ENCODE assay signal across 26 cellular contexts in the genomic region with DNA sequence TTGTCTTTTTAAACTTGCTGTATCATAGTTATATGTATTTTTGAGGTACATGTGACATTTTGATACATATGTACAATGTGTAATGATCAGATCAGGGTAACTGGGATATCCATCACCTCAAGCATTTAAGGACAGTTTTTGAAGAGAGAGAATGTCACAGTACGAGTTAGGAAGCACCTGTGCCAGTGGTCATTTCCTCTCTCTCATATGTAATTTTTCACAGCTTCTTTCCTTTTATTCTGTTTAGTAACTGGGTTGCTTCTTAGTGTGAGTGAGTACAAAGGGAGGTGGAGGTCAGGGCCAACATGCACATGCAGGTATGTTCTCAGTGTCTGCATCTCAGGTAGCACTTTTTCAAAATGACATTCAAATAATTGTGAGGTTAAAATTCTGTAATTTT. TPM values are rescaled to one million over a fixed set of nuclear protein-coding genes. Genes with fewer than 3 reads are reported as not detected.
DNase-seq lines count a peak whose midpoint lies in the region; ATAC-seq and TF ChIP-seq lines count a peak whose summit lies in the region.
"Had no signal": no experiment of that assay in that cellular context is flagged by ENCODE, and none has a peak within 500 bp of the region (broad histone marks: within the 10 kb centered on the region; RNA-seq: fewer than 3 reads in every experiment).

No MANE protein-coding gene starts in this region.

- no peak overlapping the region for H2BK15ac ChIP-seq in neuronal stem cell (ENCODE audit: low read length)

- H3K4me3 ChIP-seq in Loucy (ENCODE audit: low read length, poor library complexity, severe bottlenecking) = peak overlapping the region; percentile 15
- no peak overlapping the region for H3K4me3 ChIP-seq in neuronal stem cell (ENCODE audit: low read length in 2 of 2)
- H3K4me3 ChIP-seq: heart right ventricle, lower lobe of right lung, ovary, SJSA1, transverse colon had no signal

- no peak overlapping the region for H2BK120ac ChIP-seq in neuronal stem cell (ENCODE audit: low read depth, low read length)

- peak overlapping the region; percentile 32 for H3K27ac Mint-ChIP-seq in activated naive CD8-positive, alpha-beta T cell treated with anti-CD3 and anti-CD28 coated beads for 36 hours
- peak overlapping the region; percentile 99 for H3K27ac Mint-ChIP-seq in stimulated activated memory B cell treated with anti-CD40 and anti-IgM and Interleukin-4, amounts not matched to agents 10 μg/mL and 1 μg/mL and 100 μg/mL, for 72 hours
- H3K27ac Mint-ChIP-seq: activated CD4-positive, alpha-beta memory T cell treated with anti-CD3 and anti-CD28 coated beads for 36 hours; nephron had no signal

- no peak for ATAC-seq in stimulated activated memory B cell treated with anti-CD40 and anti-IgM and Interleukin-4, amounts not matched to agents 10 μg/mL and 1 μg/mL and 100 μg/mL, for 72 hours
- no peak for ATAC-seq in HG03521 (IDR thresholded peaks at IDR 0.05; ENCODE audit: unreplicated experiment)
- ATAC-seq: heart right ventricle, lower lobe of right lung had no signal

- no peak for TF ChIP-seq CTCF in Loucy (conservative IDR thresholded peaks at IDR 0.05; ENCODE audit: low read length)

- no CpG with 5 or more reads among the region's 1 CpG for WGBS in neuronal stem cell (ENCODE audit: extremely low coverage in 2 of 2, insufficient read length in 2 of 2, insufficient replicate concordance in 1 of 2), 2 donors

- peak; percentile 40 for DNase-seq in GF-D8 (lab: John Stamatoyannopoulos, UW)
- no peak for DNase-seq in activated naive CD8-positive, alpha-beta T cell treated with anti-CD3 and anti-CD28 coated beads for 36 hours
- DNase-seq in neuronal stem cell (ENCODE audit: low spot score) = no peak
- no peak for DNase-seq in cortex of kidney (lab: John Stamatoyannopoulos, UW)
- DNase-seq: activated CD4-positive, alpha-beta memory T cell treated with anti-CD3 and anti-CD28 coated beads for 36 hours; activated CD8-positive, alpha-beta memory T cell treated with anti-CD3 and anti-CD28 coated beads, Interleukin-2, amount 50 U/mL, for 48 hours; activated naive CD4-positive, alpha-beta T cell treated with anti-CD3 and anti-CD28 coated beads, Interleukin-2, amount 50 U/mL, for 16 hours; Calu3; DMS79 treated with DMSO at 0.1 percent for 48 hours; foreskin melanocyte; heart right ventricle; Kasumi-1; lower lobe of right lung; NCI-H146; NCI-H446 treated with DMSO at 0.1 percent for 48 hours; ovary; stimulated activated CD4-positive, alpha-beta T cell treated with anti-CD3 and anti-CD28 coated beads, Interleukin-15, amount 100 ng/mL, for 24 hours; stimulated activated CD4-positive, alpha-beta T cell treated with anti-CD3 and anti-CD28 coated beads, Interleukin-4, amount 100 ng/mL, for 4 hours; transverse colon had no signal

- peaks cover 6% of the 10 kb centered on the region; the same call in 1 of the 2 replicates for H3F3A ChIP-seq in Loucy (ENCODE audit: low read depth)

- no peak overlapping the region for H4K8ac ChIP-seq in neuronal stem cell (ENCODE audit: low read depth, low read length)

- H3K9me3 Mint-ChIP-seq in activated naive CD8-positive, alpha-beta T cell treated with anti-CD3 and anti-CD28 coated beads for 36 hours = peaks cover 3% of the 10 kb centered on the region
- H3K9me3 Mint-ChIP-seq in stimulated activated memory B cell treated with anti-CD40 and anti-IgM and Interleukin-4, amounts not matched to agents 10 μg/mL and 1 μg/mL and 100 μg/mL, for 72 hours = no peaks in the 10 kb centered on the region

- H3K4me1 ChIP-seq in Loucy (ENCODE audit: insufficient read depth, low read length, poor library complexity, severe bottlenecking) (peaks cover 20% of the 10 kb centered on the region), neuronal stem cell (ENCODE audit: control insufficient read depth in 2 of 2, insufficient read depth in 1 of 2, low read depth in 1 of 2, low read length in 2 of 2) (no peaks in the 10 kb centered on the region)
- H3K4me1 ChIP-seq: SJSA1, transverse colon had no signal

- no peaks in the 10 kb centered on the region for H3K27me3 Mint-ChIP-seq in activated naive CD8-positive, alpha-beta T cell treated with anti-CD3 and anti-CD28 coated beads for 36 hours
- H3K27me3 Mint-ChIP-seq in stimulated activated memory B cell treated with anti-CD40 and anti-IgM and Interleukin-4, amounts not matched to agents 10 μg/mL and 1 μg/mL and 100 μg/mL, for 72 hours = no peaks in the 10 kb centered on the region
- H3K27me3 Mint-ChIP-seq: activated CD4-positive, alpha-beta memory T cell treated with anti-CD3 and anti-CD28 coated beads for 36 hours had no signal

- no peak overlapping the region for H3K18ac ChIP-seq in neuronal stem cell (ENCODE audit: low read length)

- H3K9ac ChIP-seq in Loucy (ENCODE audit: low read depth, low read length, poor library complexity, severe bottlenecking) (no peak overlapping the region), neuronal stem cell (ENCODE audit: low read depth, low read length, poor library complexity) (no peak overlapping the region)

- H2BK12ac ChIP-seq in neuronal stem cell (ENCODE audit: low read length) = no peak overlapping the region

- H3K79me1 ChIP-seq in neuronal stem cell (ENCODE audit: low read depth, low read length) = no peaks in the 10 kb centered on the region

- no peak overlapping the region for H2AK5ac ChIP-seq in neuronal stem cell (ENCODE audit: low read depth, low read length)

- H3K4me1 Mint-ChIP-seq in activated naive CD8-positive, alpha-beta T cell treated with anti-CD3 and anti-CD28 coated beads for 36 hours = peaks cover 24% of the 10 kb centered on the region
- peaks cover 71% of the 10 kb centered on the region for H3K4me1 Mint-ChIP-seq in stimulated activated memory B cell treated with anti-CD40 and anti-IgM and Interleukin-4, amounts not matched to agents 10 μg/mL and 1 μg/mL and 100 μg/mL, for 72 hours
- H3K4me1 Mint-ChIP-seq: nephron had no signal

- H3K36me3 ChIP-seq in Loucy (ENCODE audit: insufficient read depth, low read length) (no peaks in the 10 kb centered on the region), neuronal stem cell (replicated peaks in 1 of 2; ENCODE audit: control insufficient read depth in 2 of 2, insufficient read depth in 2 of 2, low read length in 2 of 2) (no peaks in the 10 kb centered on the region)
- H3K36me3 ChIP-seq: heart right ventricle, lower lobe of right lung, ovary, SJSA1, transverse colon had no signal

- no peak overlapping the region for H3K4ac ChIP-seq in neuronal stem cell (ENCODE audit: low read length)

- H3K4me3 Mint-ChIP-seq in activated naive CD8-positive, alpha-beta T cell treated with anti-CD3 and anti-CD28 coated beads for 36 hours = no peak overlapping the region
- no peak overlapping the region for H3K4me3 Mint-ChIP-seq in stimulated activated memory B cell treated with anti-CD40 and anti-IgM and Interleukin-4, amounts not matched to agents 10 μg/mL and 1 μg/mL and 100 μg/mL, for 72 hours
- H3K4me3 Mint-ChIP-seq: activated CD4-positive, alpha-beta memory T cell treated with anti-CD3 and anti-CD28 coated beads for 36 hours; nephron had no signal

- H3K4me2 ChIP-seq in Loucy (ENCODE audit: low read depth, low read length, poor library complexity, severe bottlenecking) = peak overlapping the region; percentile 55
- H3K4me2 ChIP-seq in neuronal stem cell (ENCODE audit: insufficient read depth, low read length, poor library complexity, severe bottlenecking) = no peak overlapping the region

- H3K9me3 ChIP-seq in Loucy (ENCODE audit: insufficient read depth, low read depth, low read length) = no peaks in the 10 kb centered on the region
- no peaks in the 10 kb centered on the region for H3K9me3 ChIP-seq in neuronal stem cell (replicated peaks in 1 of 2; ENCODE audit: control insufficient read depth in 2 of 2, insufficient read depth in 1 of 2, low read depth in 1 of 2, low read length in 2 of 2)
- H3K9me3 ChIP-seq: lower lobe of right lung, ovary, SJSA1, transverse colon had no signal

- H3K14ac ChIP-seq in neuronal stem cell (ENCODE audit: low read length) = no peak overlapping the region

- no peaks in the 10 kb centered on the region for H3K9me2 ChIP-seq in Loucy (replicated peaks; ENCODE audit: low read depth, low read length)

- H2AFZ ChIP-seq in Loucy (ENCODE audit: low read length) = no peak overlapping the region
- H2AFZ ChIP-seq in neuronal stem cell (ENCODE audit: low read length) = no peak overlapping the region

- peaks cover 4% of the 10 kb centered on the region for H4K20me1 ChIP-seq in Loucy (ENCODE audit: insufficient read depth, low read length, poor library complexity, severe bottlenecking)

- H2BK5ac ChIP-seq in neuronal stem cell (ENCODE audit: low read length) = no peak overlapping the region

- H4K91ac ChIP-seq in neuronal stem cell (ENCODE audit: low read depth, low read length, poor library complexity) = no peak overlapping the region

- H3K23ac ChIP-seq in neuronal stem cell (ENCODE audit: low read depth, low read length, poor library complexity) = no peak overlapping the region

- peaks cover 36% of the 10 kb centered on the region for H3K79me2 ChIP-seq in Loucy (ENCODE audit: insufficient read depth, low read length)

- no peak overlapping the region for H3K27ac ChIP-seq in neuronal stem cell (replicated peaks; ENCODE audit: low read length)
- H3K27ac ChIP-seq: C4-2B, heart right ventricle, lower lobe of right lung, ovary, RWPE1, SJSA1, transverse colon had no signal

- H3K27me3 ChIP-seq in Loucy (ENCODE audit: insufficient read depth, low read length, poor library complexity, severe bottlenecking) (no peaks in the 10 kb centered on the region), neuronal stem cell (ENCODE audit: control insufficient read depth in 3 of 3, insufficient read depth in 3 of 3, low read depth in 1 of 3, low read length in 3 of 3) (no peaks in the 10 kb centered on the region)
- H3K27me3 ChIP-seq: heart right ventricle, ovary, SJSA1, transverse colon had no signal

- H3K36me3 Mint-ChIP-seq in activated naive CD8-positive, alpha-beta T cell treated with anti-CD3 and anti-CD28 coated beads for 36 hours = peaks cover 20% of the 10 kb centered on the region
- no peaks in the 10 kb centered on the region for H3K36me3 Mint-ChIP-seq in stimulated activated memory B cell treated with anti-CD40 and anti-IgM and Interleukin-4, amounts not matched to agents 10 μg/mL and 1 μg/mL and 100 μg/mL, for 72 hours

RNA-seq across cellular contexts. Expression of a gene that starts 42.5 kb away (rescaled TPM):
- 10 to 100 TPM; 31.6 to 33.0 TPM for total RNA-seq in activated naive CD8-positive, alpha-beta T cell treated with anti-CD3 and anti-CD28 coated beads for 36 hours
- 9.4 TPM for polyA plus RNA-seq in neuronal stem cell (2013, experiment 1 of 2)
- 9.6 TPM for polyA plus RNA-seq in neuronal stem cell (2013, experiment 2 of 2)
